In genomic region chr7:125118444-125118843, GRCh38 we compare ENCODE assay signal across 13 cellular contexts.
"Had no signal": no experiment of that assay in that cellular context is flagged by ENCODE, and none has a peak within 500 bp of the region (broad histone marks: within the 10 kb centered on the region; RNA-seq: fewer than 3 reads in every experiment).

No MANE protein-coding gene starts in this region.

- H3K4me3 Mint-ChIP-seq: activated CD8-positive, alpha-beta memory T cell treated with anti-CD3 and anti-CD28 coated beads, Interleukin-2, amount 10 ng/mL, durations not matched to agents 7 days and 5 days; activated naive CD8-positive, alpha-beta T cell treated with anti-CD3 and anti-CD28 coated beads for 36 hours; activated T-cell treated with anti-CD3 and anti-CD28 coated beads, Interleukin-2, amount 50 U/mL, for 24 hours; memory B cell; T-helper 1 cell treated with Interleukin-12 subunit alpha and Interleukin-12 subunit beta and Interleukin-4 antibody, amounts not matched to agents 30 μg/mL and 1 μg/mL, for 36 hours had no signal

- DNase-seq: activated CD4-positive, alpha-beta T cell treated with anti-CD3 and anti-CD28 coated beads, Interleukin-2, amount 50 U/mL, for 4 hours; activated CD8-positive, alpha-beta memory T cell treated with anti-CD3 and anti-CD28 coated beads, Interleukin-2, amount 10 ng/mL, durations not matched to agents 7 days and 5 days; activated effector memory CD4-positive, alpha-beta T cell treated with Interleukin-2 at 50 U/mL for 16 hours; activated naive CD8-positive, alpha-beta T cell treated with anti-CD3 and anti-CD28 coated beads for 36 hours; activated T-cell treated with anti-CD3 and anti-CD28 coated beads, Interleukin-2, amount 50 U/mL, for 24 hours; anterior cingulate cortex; heart left ventricle; islet precursor cell; left lung; stimulated activated CD4-positive, alpha-beta T cell treated with anti-CD3 and anti-CD28 coated beads, Interleukin-4, amount 100 ng/mL, for 24 hours had no signal

- H3K9me3 Mint-ChIP-seq: activated naive CD8-positive, alpha-beta T cell treated with anti-CD3 and anti-CD28 coated beads for 36 hours; activated T-cell treated with anti-CD3 and anti-CD28 coated beads, Interleukin-2, amount 50 U/mL, for 24 hours; memory B cell had no signal

- H3K4me1 Mint-ChIP-seq: activated CD8-positive, alpha-beta memory T cell treated with anti-CD3 and anti-CD28 coated beads, Interleukin-2, amount 10 ng/mL, durations not matched to agents 7 days and 5 days; activated naive CD8-positive, alpha-beta T cell treated with anti-CD3 and anti-CD28 coated beads for 36 hours; memory B cell had no signal

- H3K4me1 ChIP-seq: heart left ventricle, left lung had no signal

- ATAC-seq: activated CD8-positive, alpha-beta memory T cell treated with anti-CD3 and anti-CD28 coated beads, Interleukin-2, amount 10 ng/mL, durations not matched to agents 7 days and 5 days; heart left ventricle; left lung had no signal

- H3K27me3 Mint-ChIP-seq: activated CD8-positive, alpha-beta memory T cell treated with anti-CD3 and anti-CD28 coated beads, Interleukin-2, amount 10 ng/mL, durations not matched to agents 7 days and 5 days; activated naive CD8-positive, alpha-beta T cell treated with anti-CD3 and anti-CD28 coated beads for 36 hours; activated T-cell treated with anti-CD3 and anti-CD28 coated beads, Interleukin-2, amount 50 U/mL, for 24 hours; memory B cell had no signal

- H3K27me3 ChIP-seq: cardiac muscle cell, heart left ventricle, left lung had no signal

- H3K36me3 ChIP-seq: cardiac muscle cell, heart left ventricle, left lung had no signal

- H3K4me3 ChIP-seq: cardiac muscle cell, heart left ventricle, left lung had no signal

- H3K27ac Mint-ChIP-seq: activated CD8-positive, alpha-beta memory T cell treated with anti-CD3 and anti-CD28 coated beads, Interleukin-2, amount 10 ng/mL, durations not matched to agents 7 days and 5 days; activated naive CD8-positive, alpha-beta T cell treated with anti-CD3 and anti-CD28 coated beads for 36 hours; activated T-cell treated with anti-CD3 and anti-CD28 coated beads, Interleukin-2, amount 50 U/mL, for 24 hours; memory B cell; T-helper 1 cell treated with Interleukin-12 subunit alpha and Interleukin-12 subunit beta and Interleukin-4 antibody, amounts not matched to agents 30 μg/mL and 1 μg/mL, for 36 hours had no signal

- H3K9me3 ChIP-seq: left lung had no signal

- H3K36me3 Mint-ChIP-seq: activated CD8-positive, alpha-beta memory T cell treated with anti-CD3 and anti-CD28 coated beads, Interleukin-2, amount 10 ng/mL, durations not matched to agents 7 days and 5 days; activated naive CD8-positive, alpha-beta T cell treated with anti-CD3 and anti-CD28 coated beads for 36 hours; memory B cell had no signal

- H3K27ac ChIP-seq: cardiac muscle cell, heart left ventricle, left lung had no signal
